1 cellular context compared by ENCODE assay signal in genomic region chr11:72968395-72968794, GRCh38.
TF ChIP-seq lines count a peak whose summit lies in the region.

No MANE protein-coding gene starts in this region.

TF ChIP-seq in SK-N-SH, 30 proteins besides CTCF, POLR2A, EP300 and RAD21 (continued from another document):
- TF ChIP-seq, protein P1, sequence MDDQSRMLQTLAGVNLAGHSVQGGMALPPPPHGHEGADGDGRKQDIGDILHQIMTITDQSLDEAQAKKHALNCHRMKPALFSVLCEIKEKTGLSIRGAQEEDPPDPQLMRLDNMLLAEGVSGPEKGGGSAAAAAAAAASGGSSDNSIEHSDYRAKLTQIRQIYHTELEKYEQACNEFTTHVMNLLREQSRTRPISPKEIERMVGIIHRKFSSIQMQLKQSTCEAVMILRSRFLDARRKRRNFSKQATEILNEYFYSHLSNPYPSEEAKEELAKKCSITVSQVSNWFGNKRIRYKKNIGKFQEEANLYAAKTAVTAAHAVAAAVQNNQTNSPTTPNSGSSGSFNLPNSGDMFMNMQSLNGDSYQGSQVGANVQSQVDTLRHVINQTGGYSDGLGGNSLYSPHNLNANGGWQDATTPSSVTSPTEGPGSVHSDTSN (IDR thresholded peaks at IDR 0.05): peak; percentile 17; the same call in 1 of the 2 replicates
- TF ChIP-seq MEF2A (IDR thresholded peaks at IDR 0.05; ENCODE audit: borderline replicate concordance, low read depth) (no peak), MXI1 (IDR thresholded peaks at IDR 0.05; ENCODE audit: low read depth, low read length) (no peak), TEAD4 (IDR thresholded peaks at IDR 0.05; ENCODE audit: borderline replicate concordance, insufficient read depth) (no peak), GABPA (IDR thresholded peaks at IDR 0.05; ENCODE audit: low read depth) (no peak)
TF ChIP-seq in SK-N-SH: peak in this region for 2.
